ENCODE assay signal across 1 cellular context in the genomic region with DNA sequence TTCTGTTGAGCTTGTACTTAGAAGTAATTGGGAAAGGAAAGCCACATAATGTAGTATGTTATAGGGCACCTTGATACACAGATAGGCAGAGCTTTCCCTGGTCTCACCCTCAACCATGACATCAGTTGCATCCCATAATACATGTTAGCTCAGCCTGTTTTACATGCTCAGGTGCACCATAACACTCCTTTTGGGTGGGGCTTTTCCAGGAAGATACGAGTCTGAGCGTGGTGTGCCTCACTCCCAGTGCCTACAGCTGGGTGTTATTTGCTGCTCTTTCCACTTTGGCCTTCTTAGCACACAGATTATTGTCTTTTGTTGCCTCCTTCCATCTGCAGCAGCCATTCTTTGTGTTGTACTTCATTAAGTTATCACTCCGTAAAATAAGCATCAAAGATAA.
TF ChIP-seq lines count a peak whose summit lies in the region.

No MANE protein-coding gene starts in this region.

TF ChIP-seq in GM23338, 12 proteins besides CTCF, POLR2A, EP300 and RAD21 (continued from another document):
- no peak for TF ChIP-seq EZH2 (IDR thresholded peaks at IDR 0.05; ENCODE audit: low read depth, unreplicated experiment)
- TF ChIP-seq ZNF114 (CRISPR knock-in tag; IDR thresholded peaks at IDR 0.05) = no peak
- TF ChIP-seq CREB1 (CRISPR knock-in tag; IDR thresholded peaks at IDR 0.05; ENCODE audit: low read depth) = no peak
- no peak for TF ChIP-seq REST (IDR thresholded peaks at IDR 0.05; ENCODE audit: unreplicated experiment)
- TF ChIP-seq NANOG (IDR thresholded peaks at IDR 0.05; ENCODE audit: borderline replicate concordance) = no peak
- TF ChIP-seq EZH2phosphoT487 (IDR thresholded peaks at IDR 0.05; ENCODE audit: unreplicated experiment) = no peak
- TF ChIP-seq ZNF331 (CRISPR knock-in tag; IDR thresholded peaks at IDR 0.05; ENCODE audit: low read depth) = no peak
- TF ChIP-seq, protein P1, sequence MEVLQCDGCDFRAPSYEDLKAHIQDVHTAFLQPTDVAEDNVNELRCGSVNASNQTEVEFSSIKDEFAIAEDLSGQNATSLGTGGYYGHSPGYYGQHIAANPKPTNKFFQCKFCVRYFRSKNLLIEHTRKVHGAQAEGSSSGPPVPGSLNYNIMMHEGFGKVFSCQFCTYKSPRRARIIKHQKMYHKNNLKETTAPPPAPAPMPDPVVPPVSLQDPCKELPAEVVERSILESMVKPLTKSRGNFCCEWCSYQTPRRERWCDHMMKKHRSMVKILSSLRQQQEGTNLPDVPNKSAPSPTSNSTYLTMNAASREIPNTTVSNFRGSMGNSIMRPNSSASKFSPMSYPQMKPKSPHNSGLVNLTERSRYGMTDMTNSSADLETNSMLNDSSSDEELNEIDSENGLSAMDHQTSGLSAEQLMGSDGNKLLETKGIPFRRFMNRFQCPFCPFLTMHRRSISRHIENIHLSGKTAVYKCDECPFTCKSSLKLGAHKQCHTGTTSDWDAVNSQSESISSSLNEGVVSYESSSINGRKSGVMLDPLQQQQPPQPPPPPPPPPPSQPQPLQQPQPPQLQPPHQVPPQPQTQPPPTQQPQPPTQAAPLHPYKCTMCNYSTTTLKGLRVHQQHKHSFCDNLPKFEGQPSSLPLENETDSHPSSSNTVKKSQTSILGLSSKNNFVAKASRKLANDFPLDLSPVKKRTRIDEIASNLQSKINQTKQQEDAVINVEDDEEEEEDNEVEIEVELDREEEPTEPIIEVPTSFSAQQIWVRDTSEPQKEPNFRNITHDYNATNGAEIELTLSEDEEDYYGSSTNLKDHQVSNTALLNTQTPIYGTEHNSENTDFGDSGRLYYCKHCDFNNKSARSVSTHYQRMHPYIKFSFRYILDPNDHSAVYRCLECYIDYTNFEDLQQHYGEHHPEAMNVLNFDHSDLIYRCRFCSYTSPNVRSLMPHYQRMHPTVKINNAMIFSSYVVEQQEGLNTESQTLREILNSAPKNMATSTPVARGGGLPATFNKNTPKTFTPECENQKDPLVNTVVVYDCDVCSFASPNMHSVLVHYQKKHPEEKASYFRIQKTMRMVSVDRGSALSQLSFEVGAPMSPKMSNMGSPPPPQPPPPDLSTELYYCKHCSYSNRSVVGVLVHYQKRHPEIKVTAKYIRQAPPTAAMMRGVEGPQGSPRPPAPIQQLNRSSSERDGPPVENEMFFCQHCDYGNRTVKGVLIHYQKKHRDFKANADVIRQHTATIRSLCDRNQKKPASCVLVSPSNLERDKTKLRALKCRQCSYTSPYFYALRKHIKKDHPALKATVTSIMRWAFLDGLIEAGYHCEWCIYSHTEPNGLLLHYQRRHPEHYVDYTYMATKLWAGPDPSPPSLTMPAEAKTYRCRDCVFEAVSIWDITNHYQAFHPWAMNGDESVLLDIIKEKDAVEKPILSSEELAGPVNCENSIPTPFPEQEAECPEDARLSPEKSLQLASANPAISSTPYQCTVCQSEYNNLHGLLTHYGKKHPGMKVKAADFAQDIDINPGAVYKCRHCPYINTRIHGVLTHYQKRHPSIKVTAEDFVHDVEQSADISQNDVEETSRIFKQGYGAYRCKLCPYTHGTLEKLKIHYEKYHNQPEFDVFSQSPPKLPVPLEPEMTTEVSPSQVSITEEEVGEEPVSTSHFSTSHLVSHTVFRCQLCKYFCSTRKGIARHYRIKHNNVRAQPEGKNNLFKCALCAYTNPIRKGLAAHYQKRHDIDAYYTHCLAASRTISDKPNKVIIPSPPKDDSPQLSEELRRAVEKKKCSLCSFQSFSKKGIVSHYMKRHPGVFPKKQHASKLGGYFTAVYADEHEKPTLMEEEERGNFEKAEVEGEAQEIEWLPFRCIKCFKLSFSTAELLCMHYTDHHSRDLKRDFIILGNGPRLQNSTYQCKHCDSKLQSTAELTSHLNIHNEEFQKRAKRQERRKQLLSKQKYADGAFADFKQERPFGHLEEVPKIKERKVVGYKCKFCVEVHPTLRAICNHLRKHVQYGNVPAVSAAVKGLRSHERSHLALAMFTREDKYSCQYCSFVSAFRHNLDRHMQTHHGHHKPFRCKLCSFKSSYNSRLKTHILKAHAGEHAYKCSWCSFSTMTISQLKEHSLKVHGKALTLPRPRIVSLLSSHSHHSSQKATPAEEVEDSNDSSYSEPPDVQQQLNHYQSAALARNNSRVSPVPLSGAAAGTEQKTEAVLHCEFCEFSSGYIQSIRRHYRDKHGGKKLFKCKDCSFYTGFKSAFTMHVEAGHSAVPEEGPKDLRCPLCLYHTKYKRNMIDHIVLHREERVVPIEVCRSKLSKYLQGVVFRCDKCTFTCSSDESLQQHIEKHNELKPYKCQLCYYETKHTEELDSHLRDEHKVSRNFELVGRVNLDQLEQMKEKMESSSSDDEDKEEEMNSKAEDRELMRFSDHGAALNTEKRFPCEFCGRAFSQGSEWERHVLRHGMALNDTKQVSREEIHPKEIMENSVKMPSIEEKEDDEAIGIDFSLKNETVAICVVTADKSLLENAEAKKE (CRISPR knock-in tag; IDR thresholded peaks at IDR 0.05) = no peak
- TF ChIP-seq JUNB (IDR thresholded peaks at IDR 0.05; ENCODE audit: unreplicated experiment) = no peak
- TF ChIP-seq POLR2AphosphoS5 (IDR thresholded peaks at IDR 0.05; ENCODE audit: low read depth) = no peak
- no peak for TF ChIP-seq STAT1 (IDR thresholded peaks at IDR 0.05; ENCODE audit: unreplicated experiment)
